1 cellular context compared by ENCODE assay signal in genomic region chr18:32454667-32455066, GRCh38.
TF ChIP-seq lines count a peak whose summit lies in the region.

No MANE protein-coding gene starts in this region.

TF ChIP-seq in IMR-90, 13 proteins besides CTCF, POLR2A, EP300 and RAD21:
- no peak for TF ChIP-seq BHLHE40 (IDR thresholded peaks at IDR 0.05; ENCODE audit: low read depth, low read length)
- TF ChIP-seq CHD1 (IDR thresholded peaks at IDR 0.05; ENCODE audit: low read depth, low read length): no peak
- no peak for TF ChIP-seq MXI1 (IDR thresholded peaks at IDR 0.05; ENCODE audit: borderline replicate concordance, low read depth, low read length)
- no peak for TF ChIP-seq FOS (IDR thresholded peaks at IDR 0.05; ENCODE audit: low read depth, low read length)
